ENCODE assay signal across 8 cellular contexts in genomic region chr18:68660355-68661183, GRCh38. TPM values are rescaled to one million over a fixed set of nuclear protein-coding genes. Genes with fewer than 3 reads are reported as not detected.
DNase-seq lines count a peak whose midpoint lies in the region; ATAC-seq and TF ChIP-seq lines count a peak whose summit lies in the region.

No MANE protein-coding gene starts in this region.

- H3K27ac Mint-ChIP-seq in stimulated activated effector memory CD8-positive, alpha-beta T cell treated with anti-CD3 and anti-CD28 coated beads, Interleukin-12 subunit alpha, Interleukin-12 subunit beta, amount 100 ng/mL, for 72 hours = no peak overlapping the region

- no peak for ATAC-seq in stimulated activated effector memory CD8-positive, alpha-beta T cell treated with anti-CD3 and anti-CD28 coated beads, Interleukin-12 subunit alpha, Interleukin-12 subunit beta, amount 100 ng/mL, for 72 hours
- ATAC-seq in GM19455 (IDR thresholded peaks at IDR 0.05; ENCODE audit: unreplicated experiment) = no peak

- CTCF ChIA-PET in RWPE1 (lab: Yijun Ruan, JAX) = interaction anchor here (0.6 to 1.3 kb wide), 5 partner anchors 54 to 1556 kb away, joined by 3 to 9 read pairs (median 4); no protein-coding TSS in a partner anchor

- H3K36me3 ChIP-seq in Loucy (ENCODE audit: insufficient read depth, low read length) = no peaks in the 10 kb centered on the region
- no peaks in the 10 kb centered on the region for H3K36me3 ChIP-seq in fibroblast of lung (ENCODE audit: control insufficient read depth, insufficient read depth, low read length)

- no peaks in the 10 kb centered on the region for H3K4me1 ChIP-seq in Loucy (ENCODE audit: insufficient read depth, low read length, poor library complexity, severe bottlenecking)
- H3K4me1 ChIP-seq in fibroblast of lung (ENCODE audit: control insufficient read depth, extremely low read depth, insufficient read depth, low read length) = no peaks in the 10 kb centered on the region

- peak; percentile 86 for DNase-seq in DMS53 (lab: John Stamatoyannopoulos, UW)
- peak; percentile 32 for DNase-seq in RWPE1 (ENCODE audit: low spot score)
- DNase-seq in fibroblast of lung (ENCODE audit: low read depth in 2 of 2) = peak; percentile 50 to 80
- peak; percentile 20 for DNase-seq in retinal pigment epithelial cell (ENCODE audit: low read depth)
- DNase-seq in stimulated activated effector memory CD8-positive, alpha-beta T cell treated with anti-CD3 and anti-CD28 coated beads, Interleukin-12 subunit alpha, Interleukin-12 subunit beta, amount 100 ng/mL, for 72 hours (ENCODE audit: low spot score in 2 of 2) = no peak
- no peak for DNase-seq in NCI-H524 treated with DMSO at 0.1 percent for 48 hours (lab: John Stamatoyannopoulos, UW)

- H3K9me2 ChIP-seq in Loucy (replicated peaks; ENCODE audit: low read depth, low read length) = no peaks in the 10 kb centered on the region

- H3K4me3 ChIP-seq in Loucy (ENCODE audit: low read length, poor library complexity, severe bottlenecking) (no peak overlapping the region), fibroblast of lung (replicated peaks in 1 of 4; ENCODE audit: control extremely low read depth in 1 of 4, insufficient read depth in 1 of 4, low read depth in 3 of 4, low read length in 4 of 4) (no peak overlapping the region), retinal pigment epithelial cell (ENCODE audit: low read length) (no peak overlapping the region)

- H3K4me1 Mint-ChIP-seq in stimulated activated effector memory CD8-positive, alpha-beta T cell treated with anti-CD3 and anti-CD28 coated beads, Interleukin-12 subunit alpha, Interleukin-12 subunit beta, amount 100 ng/mL, for 72 hours = no peaks in the 10 kb centered on the region

- H3K27ac ChIP-seq in RWPE1 (no peak overlapping the region), fibroblast of lung (ENCODE audit: insufficient read depth, low read length) (no peak overlapping the region)

- no peaks in the 10 kb centered on the region for H3K36me3 Mint-ChIP-seq in stimulated activated effector memory CD8-positive, alpha-beta T cell treated with anti-CD3 and anti-CD28 coated beads, Interleukin-12 subunit alpha, Interleukin-12 subunit beta, amount 100 ng/mL, for 72 hours

- POLR2A ChIA-PET in RWPE1 (lab: Yijun Ruan, JAX; ENCODE audit: low non-redundant PET) = no interaction called here

- no peaks in the 10 kb centered on the region for H3F3A ChIP-seq in Loucy (ENCODE audit: low read depth)

- H3K27me3 ChIP-seq in Loucy (ENCODE audit: insufficient read depth, low read length, poor library complexity, severe bottlenecking) (no peaks in the 10 kb centered on the region), fibroblast of lung (ENCODE audit: control insufficient read depth, insufficient read depth, low read length) (no peaks in the 10 kb centered on the region)

- H3K4me3 Mint-ChIP-seq in stimulated activated effector memory CD8-positive, alpha-beta T cell treated with anti-CD3 and anti-CD28 coated beads, Interleukin-12 subunit alpha, Interleukin-12 subunit beta, amount 100 ng/mL, for 72 hours = no peak overlapping the region

- H2AFZ ChIP-seq in Loucy (ENCODE audit: low read length) (no peak overlapping the region), fibroblast of lung (ENCODE audit: low read length) (no peak overlapping the region)

- no peak overlapping the region for H3K4me2 ChIP-seq in Loucy (ENCODE audit: low read depth, low read length, poor library complexity, severe bottlenecking)
- no peak overlapping the region for H3K4me2 ChIP-seq in fibroblast of lung (ENCODE audit: extremely low read depth, insufficient read depth, low read length)

- H4K20me1 ChIP-seq in Loucy (ENCODE audit: insufficient read depth, low read length, poor library complexity, severe bottlenecking) (no peaks in the 10 kb centered on the region), fibroblast of lung (ENCODE audit: control insufficient read depth, extremely low read depth, insufficient read depth, low read length) (no peaks in the 10 kb centered on the region)

- H3K9ac ChIP-seq in Loucy (ENCODE audit: low read depth, low read length, poor library complexity, severe bottlenecking) (no peak overlapping the region), fibroblast of lung (ENCODE audit: insufficient read depth, low read length) (no peak overlapping the region)

- no peaks in the 10 kb centered on the region for H3K9me3 Mint-ChIP-seq in stimulated activated effector memory CD8-positive, alpha-beta T cell treated with anti-CD3 and anti-CD28 coated beads, Interleukin-12 subunit alpha, Interleukin-12 subunit beta, amount 100 ng/mL, for 72 hours

- peak; percentile 78 for TF ChIP-seq CTCF in Loucy (conservative IDR thresholded peaks at IDR 0.05; ENCODE audit: low read length)
- peak; percentile 64 for TF ChIP-seq CTCF in RWPE1 (conservative IDR thresholded peaks at IDR 0.05; ENCODE audit: low read depth)
- peak; percentile 34 to 48 for TF ChIP-seq CTCF in fibroblast of lung (conservative IDR thresholded peaks at IDR 0.05 in 1 of 2, IDR thresholded peaks at IDR 0.05 in 1 of 2; ENCODE audit: low read depth in 1 of 2, low read length in 2 of 2)
- peak; percentile 58 for TF ChIP-seq CTCF in retinal pigment epithelial cell (conservative IDR thresholded peaks at IDR 0.05; ENCODE audit: low read depth, low read length)

- no peaks in the 10 kb centered on the region for H3K9me3 ChIP-seq in Loucy (ENCODE audit: insufficient read depth, low read depth, low read length)
- H3K9me3 ChIP-seq in fibroblast of lung (ENCODE audit: control insufficient read depth, insufficient read depth, low read depth, low read length) = no peaks in the 10 kb centered on the region

- H3K79me2 ChIP-seq in Loucy (ENCODE audit: insufficient read depth, low read length) (no peaks in the 10 kb centered on the region), fibroblast of lung (ENCODE audit: control insufficient read depth, insufficient read depth, low read length) (no peaks in the 10 kb centered on the region)

RNA-seq across cellular contexts. Expression of gene TMX3, which starts 54.3 kb away (rescaled TPM):
- 98.1 and 107 TPM in 2 replicates for total RNA-seq in fibroblast of lung
- 59.5 and 107 TPM in 2 replicates for polyA plus RNA-seq in fibroblast of lung
- polyA plus RNA-seq in fibroblast of lung (2012) = 38.8 and 52.6 TPM in 2 replicates
- polyA minus RNA-seq in fibroblast of lung (ENCODE audit: low replicate concordance) = 8.9 and 20.5 TPM in 2 replicates

Comparison
In these comparisons a context has a peak if more than half of its experiments do, and no peak if none do; other contexts are left out.
1. DNase-seq: peak in DMS53 (single experiment), RWPE1 (single experiment), fibroblast of lung (2 of 2) and retinal pigment epithelial cell (single experiment); none in stimulated activated effector memory CD8-positive, alpha-beta T cell treated with anti-CD3 and anti-CD28 coated beads, Interleukin-12 subunit alpha, Interleukin-12 subunit beta, amount 100 ng/mL, for 72 hours (0 of 2) and NCI-H524 treated with DMSO at 0.1 percent for 48 hours (single experiment).
2. Peak in every context shown above with its lines, with median percentiles within 50 percentile points of each other: CTCF ChIP-seq.